ENCODE assay signal across 27 cellular contexts in genomic region chr12:6770094-6770493, GRCh38. TPM values are rescaled to one million over a fixed set of nuclear protein-coding genes. Genes with fewer than 3 reads are reported as not detected.
DNase-seq lines count a peak whose midpoint lies in the region; ATAC-seq and TF ChIP-seq lines count a peak whose summit lies in the region.
"Had no signal": no experiment of that assay in that cellular context is flagged by ENCODE, and none has a peak within 500 bp of the region (broad histone marks: within the 10 kb centered on the region; RNA-seq: fewer than 3 reads in every experiment).

No MANE protein-coding gene starts in this region.

- peaks cover 71% of the 10 kb centered on the region for H3K4me1 Mint-ChIP-seq in activated T-cell treated with anti-CD3 and anti-CD28 coated beads, Interleukin-2, amount 50 U/mL, for 24 hours (ENCODE audit: low read depth)

- peaks cover 38% of the 10 kb centered on the region for H3K27me3 Mint-ChIP-seq in activated T-cell treated with anti-CD3 and anti-CD28 coated beads, Interleukin-2, amount 50 U/mL, for 24 hours

- peaks cover 44% of the 10 kb centered on the region for H3K36me3 Mint-ChIP-seq in activated T-cell treated with anti-CD3 and anti-CD28 coated beads, Interleukin-2, amount 50 U/mL, for 24 hours (ENCODE audit: low read depth)
- H3K36me3 Mint-ChIP-seq: T-cell had no signal

- TF ChIP-seq POLR2A in gastroesophageal sphincter (IDR thresholded peaks at IDR 0.05) (no peak), tibial nerve (IDR thresholded peaks at IDR 0.05) (no peak)

- H3K27ac ChIP-seq in angular gyrus (ENCODE audit: low read depth, low read length) (peak overlapping the region; percentile 13), gastroesophageal sphincter (peak overlapping the region in 3 of 4 donors; percentile 97 to 99 (median 97)), tibial nerve (peak overlapping the region in 3 of 4 donors; percentile 6 to 96 (median 75))
- H3K27ac ChIP-seq: brain microvascular endothelial cell, C4-2B, epithelial cell of prostate had no signal

- no peaks in the 10 kb centered on the region for H3K9me3 Mint-ChIP-seq in activated T-cell treated with anti-CD3 and anti-CD28 coated beads, Interleukin-2, amount 50 U/mL, for 24 hours
- H3K9me3 Mint-ChIP-seq: activated naive CD8-positive, alpha-beta T cell treated with anti-CD3 and anti-CD28 coated beads, Interleukin-2, amount 10 ng/mL, durations not matched to agents 7 days and 5 days; activated T-cell treated with anti-CD3 and anti-CD28 coated beads, Interleukin-2, amount 50 U/mL, for 72 hours; T-cell had no signal

- TF ChIP-seq EP300 in gastroesophageal sphincter (IDR thresholded peaks at IDR 0.05) = no peak
- TF ChIP-seq EP300 in tibial nerve (IDR thresholded peaks at IDR 0.05) = no peak

- H3K9me3 ChIP-seq in gastroesophageal sphincter = no peaks in the 10 kb centered on the region
- H3K9me3 ChIP-seq in tibial nerve = no peaks in the 10 kb centered on the region
- no peaks in the 10 kb centered on the region for H3K9me3 ChIP-seq in HAP-1
- H3K9me3 ChIP-seq: thyroid gland had no signal

- in situ Hi-C loops in HAP-1 (cut with MboI; ENCODE audit: low sequenced_read_pairs) = no loop called here

- WGBS in gastroesophageal sphincter (ENCODE audit: low coverage in 1 of 2), 2 donors = 60 to 73% methylated on average over 1 to 8 of the region's 12 CpGs
- 76 to 82% methylated on average over 12 of the region's 12 CpGs for WGBS in tibial nerve, 2 donors

- H3K4me3 ChIP-seq in gastroesophageal sphincter (no peak overlapping the region), tibial nerve (no peak overlapping the region), HAP-1 (no peak overlapping the region)
- H3K4me3 ChIP-seq: thyroid gland had no signal

- DNase-seq in activated T-cell treated with anti-CD3 and anti-CD28 coated beads, Interleukin-2, amount 50 U/mL, for 24 hours = no peak
- DNase-seq in activated T-cell treated with anti-CD3 and anti-CD28 coated beads for 4 hours (no peak), tibial nerve (ENCODE audit: low spot score in 2 of 2) (no peak), HAP-1 (ENCODE audit: low spot score in 2 of 2) (no peak)
- DNase-seq in stimulated activated CD4-positive, alpha-beta T cell treated with anti-CD3 and anti-CD28 coated beads, Interleukin-2, amount 100 ng/mL, for 48 hours = no peak
- DNase-seq in activated CD4-positive, CD25-positive, alpha-beta regulatory T cell treated with anti-CD3 and anti-CD28 coated beads, Interleukin-2, amount 50 U/mL, for 72 hours = no peak
- DNase-seq: ACHN; activated CD4-positive, alpha-beta T cell treated with anti-CD3 and anti-CD28 coated beads, Interleukin-2, amount 50 U/mL, for 48 hours; activated naive CD8-positive, alpha-beta T cell treated with anti-CD3 and anti-CD28 coated beads, Interleukin-2, amount 10 ng/mL, durations not matched to agents 7 days and 5 days; activated T-cell treated with anti-CD3 and anti-CD28 coated beads, Interleukin-2, amount 50 U/mL, for 72 hours; brain microvascular endothelial cell; cortex of kidney; foreskin melanocyte; Kasumi-1; kidney glomerular epithelial cell; NCI-H1105; NCI-H2081 treated with DMSO at 0.1 percent for 48 hours; NCI-H510A; NK-92 treated with Interleukin-12 subunit alpha and Interleukin-12 subunit beta, amount 100 ng/mL, for 24 hours; stimulated activated CD4-positive, alpha-beta T cell treated with anti-CD3 and anti-CD28 coated beads, Interleukin-12 subunit alpha, Interleukin-12 subunit beta, amount 100 ng/mL, for 4 hours; T-cell; thyroid gland had no signal

- H3K27me3 ChIP-seq in gastroesophageal sphincter (no peaks in the 10 kb centered on the region), tibial nerve (no peaks in the 10 kb centered on the region), HAP-1 (ENCODE audit: low read depth) (no peaks in the 10 kb centered on the region)
- H3K27me3 ChIP-seq: brain microvascular endothelial cell, thyroid gland had no signal

- H3K4me1 ChIP-seq in gastroesophageal sphincter (peaks cover 0 to 81% (median 46%) of the 10 kb centered on the region in 3 donors), tibial nerve (peaks cover 3 to 75% (median 37%) of the 10 kb centered on the region in 4 donors), HAP-1 (peaks cover 23% of the 10 kb centered on the region)

- no peak for ATAC-seq in gastroesophageal sphincter
- ATAC-seq: activated T-cell treated with anti-CD3 and anti-CD28 coated beads, Interleukin-2, amount 50 U/mL, for 72 hours; T-cell had no signal

- H3K36me3 ChIP-seq in gastroesophageal sphincter = peaks cover 0 to 22% of the 10 kb centered on the region in 2 donors
- H3K36me3 ChIP-seq in tibial nerve = peaks cover 0 to 36% (median 0%) of the 10 kb centered on the region in 3 donors
- peaks cover 25% of the 10 kb centered on the region for H3K36me3 ChIP-seq in HAP-1 (replicated peaks)

- no peak for TF ChIP-seq CTCF in gastroesophageal sphincter (IDR thresholded peaks at IDR 0.05)
- no peak for TF ChIP-seq CTCF in tibial nerve (IDR thresholded peaks at IDR 0.05)

- peak overlapping the region; percentile 29 for H3K27ac Mint-ChIP-seq in activated T-cell treated with anti-CD3 and anti-CD28 coated beads, Interleukin-2, amount 50 U/mL, for 24 hours
- H3K27ac Mint-ChIP-seq: activated T-cell treated with anti-CD3 and anti-CD28 coated beads, Interleukin-2, amount 50 U/mL, for 72 hours had no signal

- H3K4me3 Mint-ChIP-seq in activated T-cell treated with anti-CD3 and anti-CD28 coated beads, Interleukin-2, amount 50 U/mL, for 24 hours = no peak overlapping the region

RNA-seq across cellular contexts. Expression of gene LAG3, which starts 2.2 kb away (rescaled TPM):
- 1 to 10 TPM in 3 of 4 donors, under 1 TPM in 1; 0.30 to 3.0 (median 1.9) TPM for total RNA-seq in gastroesophageal sphincter
- total RNA-seq in tibial nerve = 1 to 10 TPM; 1.2 to 4.0 (median 2.9) TPM

RNA-seq across cellular contexts. Expression of gene PTMS, which starts 3.9 kb away (rescaled TPM):
- total RNA-seq in gastroesophageal sphincter (100 to 1,000 TPM; 259 to 516 (median 325) TPM), tibial nerve (100 to 1,000 TPM; 112 to 225 (median 174) TPM)

RNA-seq across cellular contexts. Expression of gene MLF2, which starts 17.2 kb away (rescaled TPM):
- total RNA-seq in gastroesophageal sphincter (100 to 1,000 TPM; 140 to 290 (median 216) TPM), tibial nerve (100 to 1,000 TPM; 103 to 205 (median 133) TPM)

RNA-seq across cellular contexts. Expression of gene CD4, which starts 19.2 kb away (rescaled TPM):
- total RNA-seq in gastroesophageal sphincter (10 to 100 TPM in 2 of 4 donors, 1 to 10 TPM in 2; 2.6 to 15.2 (median 9.1) TPM), tibial nerve (10 to 100 TPM in 1 of 4 donors, 1 to 10 TPM in 3; 7.5 to 12.6 (median 8.9) TPM)
- total RNA-seq: HT1080 had no signal

RNA-seq across cellular contexts. Expression of gene COPS7A, which starts 46.2 kb away (rescaled TPM):
- 10 to 100 TPM; 54.4 to 69.5 (median 55.4) TPM for total RNA-seq in gastroesophageal sphincter
- 10 to 100 TPM; 46.9 to 74.4 (median 70.0) TPM for total RNA-seq in tibial nerve

Comparison
In these comparisons a context has a peak if more than half of its experiments do, and no peak if none do; other contexts are left out.
1. H3K27ac ChIP-seq: peak in every context shown above with its lines; median percentile 97 in gastroesophageal sphincter; 75 in tibial nerve; 13 in angular gyrus.